Comparison of ENCODE assay signal across 9 cellular contexts in the genomic region with DNA sequence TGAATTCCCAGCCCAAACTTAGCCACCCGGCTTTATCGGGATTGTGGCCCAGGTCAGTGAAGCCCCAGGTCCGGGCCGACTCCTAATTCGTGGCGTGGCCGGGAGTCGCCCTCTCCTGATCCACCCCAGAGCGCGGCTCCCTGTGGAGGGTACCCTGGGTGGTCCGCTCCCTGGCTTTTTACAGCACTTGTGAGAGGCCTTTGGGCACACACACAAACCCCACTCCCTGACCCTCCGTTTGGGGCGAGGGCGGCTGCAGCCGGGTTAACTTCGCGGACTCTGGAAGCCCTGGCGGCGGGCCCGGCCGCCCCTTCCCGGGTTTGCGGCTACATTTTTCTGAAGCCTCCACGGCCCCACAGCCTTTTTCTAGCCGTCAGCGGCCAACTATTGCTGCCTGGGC. TPM values are rescaled to one million over a fixed set of nuclear protein-coding genes. Genes with fewer than 3 reads are reported as not detected.
DNase-seq lines count a peak whose midpoint lies in the region; ATAC-seq and TF ChIP-seq lines count a peak whose summit lies in the region.
"Had no signal": no experiment of that assay in that cellular context is flagged by ENCODE, and none has a peak within 500 bp of the region (broad histone marks: within the 10 kb centered on the region; RNA-seq: fewer than 3 reads in every experiment).

No MANE protein-coding gene starts in this region.

- DNase-seq in activated CD4-positive, alpha-beta T cell treated with anti-CD3 and anti-CD28 coated beads for 36 hours: no peak
- no peak for DNase-seq in activated CD4-positive, alpha-beta T cell treated with anti-CD3 and anti-CD28 coated beads for 1 hour
- DNase-seq in ascending aorta (ENCODE audit: low spot score in 2 of 2) (no peak), substantia nigra (lab: John Stamatoyannopoulos, UW) (peak in 10 of 49 donors; percentile 14 to 60 (median 24)), posterior vena cava (ENCODE audit: low spot score) (no peak), SW 1271 (lab: John Stamatoyannopoulos, UW) (no peak)

- peaks cover 6% of the 10 kb centered on the region for H3K4me1 Mint-ChIP-seq in activated CD4-positive, alpha-beta T cell treated with anti-CD3 and anti-CD28 coated beads for 36 hours

- TF ChIP-seq CTCF in ascending aorta (IDR thresholded peaks at IDR 0.05): no peak

- H3K9me3 ChIP-seq in ascending aorta (peaks cover 0 to 16% of the 10 kb centered on the region in 2 donors), iPS-20b (ENCODE audit: insufficient read depth, low read depth, low read length) (peaks cover 70% of the 10 kb centered on the region)
- H3K9me3 ChIP-seq: HAP-1 had no signal

- H3K36me3 ChIP-seq in ascending aorta (peaks cover 0 to 16% of the 10 kb centered on the region in 2 donors), iPS-20b (ENCODE audit: insufficient read depth, low read depth, low read length) (no peaks in the 10 kb centered on the region)
- H3K36me3 ChIP-seq: HAP-1 had no signal

- H3K27ac ChIP-seq in ascending aorta (peak overlapping the region; percentile 53 to 73), iPS-20b (ENCODE audit: low read length) (no peak overlapping the region), substantia nigra (ENCODE audit: low read depth, low read length, poor library complexity, severe bottlenecking) (peak overlapping the region; percentile 44)

- H3K27ac Mint-ChIP-seq in activated CD4-positive, alpha-beta T cell treated with anti-CD3 and anti-CD28 coated beads for 36 hours: no peak overlapping the region

- H3K4me1 ChIP-seq in ascending aorta (peaks cover 0 to 5% of the 10 kb centered on the region in 2 donors), iPS-20b (ENCODE audit: insufficient read depth, low read length) (no peaks in the 10 kb centered on the region)
- H3K4me1 ChIP-seq: HAP-1 had no signal

- peaks cover 5% of the 10 kb centered on the region for H3K9me3 Mint-ChIP-seq in activated CD4-positive, alpha-beta T cell treated with anti-CD3 and anti-CD28 coated beads for 36 hours (ENCODE audit: low read depth)

- POLR2A ChIA-PET in activated CD4-positive, alpha-beta T cell treated with anti-CD3 and anti-CD28 coated beads for 36 hours (lab: Charles Lee): interaction anchor here (0.6 kb wide), 1 partner anchor 595 kb away, joined by 5 read pairs; no protein-coding TSS in a partner anchor

- peak; percentile 5 for ATAC-seq in activated CD4-positive, alpha-beta T cell treated with anti-CD3 and anti-CD28 coated beads for 36 hours
- no peak for ATAC-seq in HG02623 (IDR thresholded peaks at IDR 0.05; ENCODE audit: unreplicated experiment)

- H3K4me3 Mint-ChIP-seq in activated CD4-positive, alpha-beta T cell treated with anti-CD3 and anti-CD28 coated beads for 36 hours: peak overlapping the region; percentile 81

- H3K9ac ChIP-seq in iPS-20b (ENCODE audit: low read depth, low read length): no peak overlapping the region

- CTCF ChIA-PET in activated CD4-positive, alpha-beta T cell treated with anti-CD3 and anti-CD28 coated beads for 36 hours (lab: Charles Lee): interaction anchor here (0.5 to 1.1 kb wide), 4 partner anchors 106 to 1978 kb away, joined by 3 to 6 read pairs (median 3); partner anchors contain the start of gene ZNF420

- H3K27me3 Mint-ChIP-seq in activated CD4-positive, alpha-beta T cell treated with anti-CD3 and anti-CD28 coated beads for 36 hours: no peaks in the 10 kb centered on the region

- H3K4me3 ChIP-seq in ascending aorta (peak overlapping the region; percentile 55 to 76), iPS-20b (ENCODE audit: low read length) (peak overlapping the region; percentile 66; the same call in 1 of the 2 replicates)
- H3K4me3 ChIP-seq: HAP-1 had no signal

- intact Hi-C loops in activated CD4-positive, alpha-beta T cell treated with anti-CD3 and anti-CD28 coated beads for 36 hours (cut with DNase I, micrococcal nuclease): loop anchor here (2.0 to 5.0 kb wide), 4 partner anchors 200 to 720 kb away; partner anchors contain the start of genes ZNF569 (in 2 of the 2), ZNF570 (in 1 of the 2) and ZNF585A (in 1 of the 2)
- intact Hi-C loops in ascending aorta (cut with DNase I): no loop called here
- intact Hi-C loops in posterior vena cava (cut with DNase I): loop anchor here in 1 of 2 donors (5.0 kb wide), 1 partner anchor 255 kb away; no protein-coding TSS in a partner anchor

- H3K36me3 Mint-ChIP-seq in activated CD4-positive, alpha-beta T cell treated with anti-CD3 and anti-CD28 coated beads for 36 hours (ENCODE audit: low read depth): peaks cover 26% of the 10 kb centered on the region

- H3K27me3 ChIP-seq in ascending aorta: no peaks in the 10 kb centered on the region
- no peaks in the 10 kb centered on the region for H3K27me3 ChIP-seq in iPS-20b (ENCODE audit: insufficient read depth, low read length)

RNA-seq across cellular contexts. Expression of gene ZNF568, which starts 56.5 kb away (rescaled TPM):
- total RNA-seq in activated CD4-positive, alpha-beta T cell treated with anti-CD3 and anti-CD28 coated beads for 36 hours: 1 to 10 TPM; 6.5 to 8.4 TPM
- total RNA-seq in ascending aorta (2.4 TPM), posterior vena cava (10 to 100 TPM; 11.5 to 13.0 TPM)

RNA-seq across cellular contexts. Expression of gene ZNF829, which starts 56.5 kb away (rescaled TPM):
- 1 to 10 TPM; 7.1 TPM for total RNA-seq in activated CD4-positive, alpha-beta T cell treated with anti-CD3 and anti-CD28 coated beads for 36 hours
- total RNA-seq in ascending aorta (1.2 TPM), posterior vena cava (1 to 10 TPM; 3.3 to 3.4 TPM)
